ENCODE assay signal across 8 cellular contexts in genomic region chr2:89154247-89154682, GRCh38.
DNase-seq lines count a peak whose midpoint lies in the region; ATAC-seq, FAIRE-seq and TF ChIP-seq lines count a peak whose summit lies in the region.
"Not testable (repeated sequence)": the region's sequence is repeated elsewhere in the genome, so short reads cannot be mapped to it uniquely, and the experiment has no call there.

No MANE protein-coding gene starts in this region.

- H2BK120ac ChIP-seq in H9 (ENCODE audit: low read depth, low read length, poor library complexity, severe bottlenecking) = not testable (repeated sequence)

- not testable (repeated sequence) for H3K4me3 Mint-ChIP-seq in H9; WTC11; naive thymus-derived CD4-positive, alpha-beta T cell

- H3K27ac ChIP-seq in H9 (ENCODE audit: insufficient read length, low read depth, low read length); naive thymus-derived CD4-positive, alpha-beta T cell (ENCODE audit: low read depth, low read length); upper lobe of right lung: not testable (repeated sequence)

- H3K4me2 ChIP-seq in H9 (ENCODE audit: insufficient read depth, insufficient read length, low read length) = not testable (repeated sequence)

- H2BK5ac ChIP-seq in H9 (ENCODE audit: insufficient read length, low read length) = not testable (repeated sequence)

- H3K23ac ChIP-seq in H9 (ENCODE audit: insufficient read length, low read depth, low read length) = not testable (repeated sequence)

- in situ Hi-C loops in KBM-7 (cut with MboI; ENCODE audit: low pct_unique_long_range_greater_than_20kb, low sequenced_read_pairs) = not testable (repeated sequence)

- not testable (repeated sequence) for TF ChIP-seq POLR2A in GM12891 (IDR thresholded peaks at IDR 0.05; ENCODE audit: low read depth, low read length)

- H3K4ac ChIP-seq in H9 (ENCODE audit: low read depth, low read length) = not testable (repeated sequence)

- not testable (repeated sequence) for H3K27me3 ChIP-seq in H9 (ENCODE audit: insufficient read depth, low read length); naive thymus-derived CD4-positive, alpha-beta T cell (ENCODE audit: control insufficient read depth in 2 of 2, insufficient read depth in 2 of 2, low read length in 2 of 2); upper lobe of right lung

- not testable (repeated sequence) for H3K9me3 ChIP-seq in H9 (ENCODE audit: control insufficient read depth, low read depth, low read length); naive thymus-derived CD4-positive, alpha-beta T cell (ENCODE audit: control insufficient read depth in 2 of 3, low read length in 3 of 3); upper lobe of right lung

- H3K56ac ChIP-seq in H9 (ENCODE audit: insufficient read length, low read depth, low read length) = not testable (repeated sequence)

- H3K4me3 ChIP-seq in naive thymus-derived CD4-positive, alpha-beta T cell (ENCODE audit: low read length); upper lobe of right lung: not testable (repeated sequence)

- not testable (repeated sequence) for H3K4me1 ChIP-seq in H9 (ENCODE audit: insufficient read depth, low read length); naive thymus-derived CD4-positive, alpha-beta T cell (ENCODE audit: control insufficient read depth in 2 of 2, insufficient read depth in 2 of 2, low read length in 2 of 2); upper lobe of right lung

- H3K18ac ChIP-seq in H9 (ENCODE audit: insufficient read length, low read depth, low read length) = not testable (repeated sequence)

- H2AK5ac ChIP-seq in H9 (ENCODE audit: insufficient read length, low read length) = not testable (repeated sequence)

- H2AFZ ChIP-seq in H9 (ENCODE audit: low read length) = not testable (repeated sequence)

- CTCF ChIA-PET in WTC11 (lab: Charles Lee); naive thymus-derived CD4-positive, alpha-beta T cell (lab: Charles Lee): not testable (repeated sequence)

- no CpG with 5 or more reads among the region's 2 CpGs for WGBS in H9 (ENCODE audit: extremely low coverage, insufficient read length, low lambda C conversion rate)

- not testable (repeated sequence) for H3K27me3 Mint-ChIP-seq in H9 (ENCODE audit: low read depth); WTC11 (ENCODE audit: low read depth)
- peaks cover 0 to 18% (median 5%) of the 10 kb centered on the region in 5 donors for H3K27me3 Mint-ChIP-seq in naive thymus-derived CD4-positive, alpha-beta T cell

- H3K36me3 Mint-ChIP-seq in H9 (ENCODE audit: insufficient read depth in 1 of 3, low read depth in 3 of 3); WTC11; naive thymus-derived CD4-positive, alpha-beta T cell: not testable (repeated sequence)

- not testable (repeated sequence) for DNase-seq in GM12891 (ENCODE audit: insufficient read length, low spot score); H9; WTC11 (ENCODE audit: low spot score); upper lobe of right lung
- peak; percentile 11 for DNase-seq in KBM-7
- peak; percentile 19 for DNase-seq in left ventricle myocardium superior
- peak in 1 of 9 donors; percentile 5 for DNase-seq in naive thymus-derived CD4-positive, alpha-beta T cell

- peak; percentile 91 for FAIRE-seq in GM12891 (lab: Jason Lieb, UNC)
- FAIRE-seq in endometrium (lab: Jason Lieb, UNC) = peak; percentile 89

- POLR2A ChIA-PET in WTC11 (lab: Charles Lee); naive thymus-derived CD4-positive, alpha-beta T cell (lab: Charles Lee): not testable (repeated sequence)

- not testable (repeated sequence) for H3K14ac ChIP-seq in H9 (ENCODE audit: insufficient read depth, low read length)

- H4K20me1 ChIP-seq in H9 (ENCODE audit: control insufficient read depth, insufficient read depth, insufficient read length) = not testable (repeated sequence)

- H3K9me3 Mint-ChIP-seq in H9 = peaks cover 19 to 46% of the 10 kb centered on the region in 2 experiments
- not testable (repeated sequence) for H3K9me3 Mint-ChIP-seq in WTC11; naive thymus-derived CD4-positive, alpha-beta T cell

- not testable (repeated sequence) for H3K4me1 Mint-ChIP-seq in H9; WTC11; naive thymus-derived CD4-positive, alpha-beta T cell

- not testable (repeated sequence) for H4K5ac ChIP-seq in H9 (ENCODE audit: insufficient read length, low read depth, low read length)

- H3K36me3 ChIP-seq in naive thymus-derived CD4-positive, alpha-beta T cell (ENCODE audit: control insufficient read depth in 2 of 3, insufficient read depth in 3 of 3, low read length in 3 of 3); upper lobe of right lung: not testable (repeated sequence)

- H4K8ac ChIP-seq in H9 (replicated peaks; ENCODE audit: insufficient read length, low read depth, low read length) = not testable (repeated sequence)

- intact Hi-C loops in left ventricle myocardium superior (cut with micrococcal nuclease); naive thymus-derived CD4-positive, alpha-beta T cell (cut with micrococcal nuclease); upper lobe of right lung (cut with DNase I): not testable (repeated sequence)

- H3K23me2 ChIP-seq in H9 (ENCODE audit: insufficient read length, low read depth, low read length, poor library complexity, severe bottlenecking) = not testable (repeated sequence)

- not testable (repeated sequence) for H3T11ph ChIP-seq in H9 (ENCODE audit: low read length)

- not testable (repeated sequence) for H4K91ac ChIP-seq in H9 (ENCODE audit: insufficient read length, low read depth, low read length)

- ATAC-seq in WTC11 = peak; percentile 78
- ATAC-seq in left ventricle myocardium superior = peak; percentile 61
- ATAC-seq in naive thymus-derived CD4-positive, alpha-beta T cell = peak; percentile 45
- peak; percentile 76 for ATAC-seq in upper lobe of right lung

- not testable (repeated sequence) for H2BK15ac ChIP-seq in H9 (ENCODE audit: low read depth, low read length)

- TF ChIP-seq CTCF in H9 (conservative IDR thresholded peaks at IDR 0.05) (0 out of 3 replicates have a peak, but pooled peaks have one; percentile 21), upper lobe of right lung (IDR thresholded peaks at IDR 0.05) (peak; percentile 36)
- not testable (repeated sequence) for TF ChIP-seq CTCF in WTC11 (IDR thresholded peaks at IDR 0.05)

- not testable (repeated sequence) for H3K9ac ChIP-seq in H9 (ENCODE audit: extremely low read depth, insufficient read length, low read length)

- not testable (repeated sequence) for H3K79me2 ChIP-seq in H9 (ENCODE audit: insufficient read depth, low read length)

- H3K27ac Mint-ChIP-seq in H9; WTC11; naive thymus-derived CD4-positive, alpha-beta T cell: not testable (repeated sequence)

- H3K79me1 ChIP-seq in H9 (ENCODE audit: insufficient read depth, low read depth, low read length, poor library complexity, severe bottlenecking) = not testable (repeated sequence)

- H2BK12ac ChIP-seq in H9 (ENCODE audit: insufficient read length, low read depth, low read length) = not testable (repeated sequence)

- not testable (repeated sequence) for H2BK20ac ChIP-seq in H9 (ENCODE audit: low read depth, low read length, poor library complexity, severe bottlenecking)
